In genomic region chr12:120844768-120845449, GRCh38 we compare ENCODE assay signal across 24 cellular contexts. TPM values are rescaled to one million over a fixed set of nuclear protein-coding genes. Genes with fewer than 3 reads are reported as not detected.
DNase-seq lines count a peak whose midpoint lies in the region; ATAC-seq, FAIRE-seq and TF ChIP-seq lines count a peak whose summit lies in the region.
"Had no signal": no experiment of that assay in that cellular context is flagged by ENCODE, and none has a peak within 500 bp of the region (broad histone marks: within the 10 kb centered on the region; RNA-seq: fewer than 3 reads in every experiment).

No MANE protein-coding gene starts in this region.

- TF ChIP-seq CTCF in breast epithelium (IDR thresholded peaks at IDR 0.05): no peak
- TF ChIP-seq CTCF in mammary epithelial cell (conservative IDR thresholded peaks at IDR 0.05 in 1 of 2, IDR thresholded peaks at IDR 0.05 in 1 of 2; ENCODE audit: extremely low read depth in 1 of 2, insufficient read depth in 1 of 2, low read depth in 1 of 2, low read length in 2 of 2): no peak
- TF ChIP-seq CTCF in GM12878 (IDR thresholded peaks at IDR 0.05 in 2 of 3, conservative IDR thresholded peaks at IDR 0.05 in 1 of 3; ENCODE audit: control insufficient read depth in 2 of 3, extremely low read depth in 1 of 3, insufficient read depth in 1 of 3, low read depth in 3 of 3, low read length in 3 of 3): no peak

- TF ChIP-seq RAD21 in GM12878 (IDR thresholded peaks at IDR 0.05; ENCODE audit: insufficient read depth, low read depth, low read length): no peak

- 96% methylated on average over 16 of the region's 18 CpGs for WGBS in mammary epithelial cell (ENCODE audit: low coverage, missing lambda C conversion rate)
- WGBS in GM12878 (ENCODE audit: insufficient coverage, insufficient replicate concordance, low lambda C conversion rate, missing lambda C conversion rate): 92% methylated on average over 18 of the region's 18 CpGs
- WGBS in mesenchymal stem cell: 96% methylated on average over 18 of the region's 18 CpGs

- H2BK15ac ChIP-seq in mesenchymal stem cell (ENCODE audit: low read depth, poor library complexity, severe bottlenecking): no peak overlapping the region

- no peaks in the 10 kb centered on the region for H3K27me3 ChIP-seq in breast epithelium
- H3K27me3 ChIP-seq in mammary epithelial cell (ENCODE audit: insufficient read depth, low read length): no peaks in the 10 kb centered on the region
- H3K27me3 ChIP-seq in GM12878 (replicated peaks in 1 of 2; ENCODE audit: control insufficient read depth in 2 of 2, insufficient read depth in 2 of 2, low read length in 1 of 2): no peaks in the 10 kb centered on the region
- H3K27me3 ChIP-seq in mesenchymal stem cell (ENCODE audit: control insufficient read depth in 1 of 2, insufficient read depth in 1 of 2, low read length in 2 of 2): no peaks in the 10 kb centered on the region
- no peaks in the 10 kb centered on the region for H3K27me3 ChIP-seq in CD4-positive, alpha-beta memory T cell (ENCODE audit: insufficient read depth, low read length)
- H3K27me3 ChIP-seq: colonic mucosa, testis, vagina had no signal

- H3K4me1 ChIP-seq in breast epithelium (peaks cover 0 to 26% of the 10 kb centered on the region in 2 donors), mammary epithelial cell (ENCODE audit: insufficient read depth, low read length) (peaks cover 11% of the 10 kb centered on the region), GM12878 (ENCODE audit: control insufficient read depth, insufficient read depth, low read length) (peaks cover 49% of the 10 kb centered on the region), mesenchymal stem cell (ENCODE audit: control insufficient read depth, insufficient read depth, low read depth, low read length) (no peaks in the 10 kb centered on the region)
- H3K4me1 ChIP-seq in CD4-positive, alpha-beta memory T cell (ENCODE audit: insufficient read depth, low read length): peaks cover 14% of the 10 kb centered on the region

- in situ Hi-C loops in mammary epithelial cell (cut with MboI; ENCODE audit: low sequenced_read_pairs in 2 of 2) (no loop called here), GM12878 (cut with MboI) (no loop called here)

- no peak overlapping the region for H2BK12ac ChIP-seq in mesenchymal stem cell (ENCODE audit: low read length in 2 of 2)

- H3K4me3 Mint-ChIP-seq in CD4-positive, alpha-beta memory T cell: no peak overlapping the region
- H3K4me3 Mint-ChIP-seq: activated CD8-positive, alpha-beta memory T cell treated with anti-CD3 and anti-CD28 coated beads, Interleukin-2, amount 10 ng/mL, durations not matched to agents 7 days and 5 days; activated naive CD8-positive, alpha-beta T cell treated with anti-CD3 and anti-CD28 coated beads for 36 hours; memory B cell; nephron had no signal

- H3K79me2 ChIP-seq in mammary epithelial cell (ENCODE audit: insufficient read depth, low read length): peaks cover 73% of the 10 kb centered on the region
- H3K79me2 ChIP-seq in GM12878 (ENCODE audit: control insufficient read depth, insufficient read depth, low read length): peaks cover 55% of the 10 kb centered on the region

- no peaks in the 10 kb centered on the region for H3K27me3 Mint-ChIP-seq in CD4-positive, alpha-beta memory T cell
- H3K27me3 Mint-ChIP-seq: activated CD8-positive, alpha-beta memory T cell treated with anti-CD3 and anti-CD28 coated beads, Interleukin-2, amount 10 ng/mL, durations not matched to agents 7 days and 5 days; activated naive CD8-positive, alpha-beta T cell treated with anti-CD3 and anti-CD28 coated beads for 36 hours; memory B cell had no signal

- no peak overlapping the region for H2AFZ ChIP-seq in mammary epithelial cell (ENCODE audit: low read depth, low read length)
- no peak overlapping the region for H2AFZ ChIP-seq in GM12878 (ENCODE audit: control insufficient read depth, low read depth, low read length)
- H2AFZ ChIP-seq in mesenchymal stem cell (ENCODE audit: low read depth, low read length): no peak overlapping the region

- H3K4me3 ChIP-seq in breast epithelium (no peak overlapping the region), mammary epithelial cell (replicated peaks in 1 of 3; ENCODE audit: insufficient read depth in 1 of 3, low read depth in 2 of 3, low read length in 3 of 3) (no peak overlapping the region), GM12878 (no peak overlapping the region), mesenchymal stem cell (ENCODE audit: insufficient read depth in 1 of 2, low read depth in 1 of 2, low read length in 2 of 2) (no peak overlapping the region)
- no peak overlapping the region for H3K4me3 ChIP-seq in CD4-positive, alpha-beta memory T cell (ENCODE audit: low read length in 2 of 2)
- H3K4me3 ChIP-seq: colonic mucosa, prostate gland, testis, vagina had no signal

- H2BK5ac ChIP-seq in mesenchymal stem cell (ENCODE audit: low read depth, low read length, poor library complexity, severe bottlenecking): no peak overlapping the region

- no peak overlapping the region for H3K4ac ChIP-seq in mesenchymal stem cell (ENCODE audit: low read depth in 1 of 2, low read length in 2 of 2)

- peak overlapping the region in 2 of 7 donors; percentile 22 for H3K27ac Mint-ChIP-seq in CD4-positive, alpha-beta memory T cell
- H3K27ac Mint-ChIP-seq: activated CD8-positive, alpha-beta memory T cell treated with anti-CD3 and anti-CD28 coated beads, Interleukin-2, amount 10 ng/mL, durations not matched to agents 7 days and 5 days; activated naive CD8-positive, alpha-beta T cell treated with anti-CD3 and anti-CD28 coated beads for 36 hours; memory B cell had no signal

- H3K4me2 ChIP-seq in mammary epithelial cell (ENCODE audit: insufficient read depth, low read depth, low read length) (no peak overlapping the region), GM12878 (ENCODE audit: control insufficient read depth, insufficient read depth) (no peak overlapping the region), mesenchymal stem cell (ENCODE audit: low read length, poor library complexity, severe bottlenecking) (no peak overlapping the region)

- H3K9ac ChIP-seq in mammary epithelial cell (ENCODE audit: insufficient read depth, low read length) (no peak overlapping the region), GM12878 (ENCODE audit: control insufficient read depth, insufficient read depth, low read length) (no peak overlapping the region), mesenchymal stem cell (ENCODE audit: low read length) (peak overlapping the region; percentile 9)

- H3K9me3 ChIP-seq in breast epithelium: no peaks in the 10 kb centered on the region
- H3K9me3 ChIP-seq in mammary epithelial cell (replicated peaks; ENCODE audit: insufficient read depth, low read length): no peaks in the 10 kb centered on the region
- no peaks in the 10 kb centered on the region; the same call in 2 of the 3 replicates for H3K9me3 ChIP-seq in GM12878 (replicated peaks; ENCODE audit: control insufficient read depth, insufficient read depth, low read length)
- no peaks in the 10 kb centered on the region for H3K9me3 ChIP-seq in mesenchymal stem cell (ENCODE audit: control insufficient read depth, low read length)
- H3K9me3 ChIP-seq in CD4-positive, alpha-beta memory T cell (ENCODE audit: control insufficient read depth in 1 of 2, low read length in 2 of 2): no peaks in the 10 kb centered on the region
- H3K9me3 ChIP-seq: colonic mucosa, prostate gland, testis, vagina had no signal

- H3K4me1 Mint-ChIP-seq in CD4-positive, alpha-beta memory T cell: peaks cover 31 to 55% (median 44%) of the 10 kb centered on the region in 4 donors

- intact Hi-C loops in breast epithelium (cut with DNase I; ENCODE audit: low total_unique reads) (loop anchor here (5.0 kb wide), 1 partner anchor 1897 kb away; no protein-coding TSS in a partner anchor), mammary epithelial cell (cut with micrococcal nuclease) (no loop called here), GM12878 (cut with micrococcal nuclease; ENCODE audit: unreplicated experiment) (loop anchor here (5.0 kb wide), 1 partner anchor 48 kb away; no protein-coding TSS in a partner anchor)
- intact Hi-C loops in CD4-positive, alpha-beta memory T cell (cut with micrococcal nuclease): no loop called here

- no peak for FAIRE-seq in GM12878 (lab: Jason Lieb, UNC)
- FAIRE-seq: endometrium, G401.6 had no signal

- no peaks in the 10 kb centered on the region for H4K20me1 ChIP-seq in mammary epithelial cell (ENCODE audit: insufficient read depth, low read length)
- no peaks in the 10 kb centered on the region for H4K20me1 ChIP-seq in GM12878 (ENCODE audit: control insufficient read depth, insufficient read depth)

- H3K18ac ChIP-seq in mesenchymal stem cell (ENCODE audit: low read depth in 1 of 2, low read length in 2 of 2): no peak overlapping the region

- DNase-seq in breast epithelium (ENCODE audit: low spot score in 2 of 2) (no peak), mammary epithelial cell (no peak), GM12878 (ENCODE audit: low read depth, low spot score) (no peak), mesenchymal stem cell (no peak), superior temporal gyrus (ENCODE audit: extremely low spot score) (peak; percentile 28), RPMI8226 (no peak), NCI-H1092 (lab: John Stamatoyannopoulos, UW) (no peak)
- no peak for DNase-seq in CD4-positive, alpha-beta memory T cell
- DNase-seq: ACHN; activated CD8-positive, alpha-beta memory T cell treated with anti-CD3 and anti-CD28 coated beads, Interleukin-2, amount 10 ng/mL, durations not matched to agents 7 days and 5 days; activated naive CD8-positive, alpha-beta T cell treated with anti-CD3 and anti-CD28 coated beads for 36 hours; colonic mucosa; KBM-7; NCI-H146; NCI-H69; T1000; testis had no signal

- CTCF ChIA-PET in mammary epithelial cell (lab: Charles Lee; ENCODE audit: low non-redundant PET): no interaction called here
- CTCF ChIA-PET in GM12878 (lab: Yijun Ruan, JAX): interaction anchor here (1.1 to 4.6 kb wide), 3 partner anchors 10 to 46 kb away, joined by 3 to 26 read pairs (median 4); no protein-coding TSS in a partner anchor
- CTCF ChIA-PET in CD4-positive, alpha-beta memory T cell (lab: Charles Lee; ENCODE audit: partially characterized antibody): no interaction called here

- H3K27ac ChIP-seq in breast epithelium (peak overlapping the region; percentile 8 to 33), mammary epithelial cell (ENCODE audit: insufficient read depth, low read depth, low read length) (no peak overlapping the region), GM12878 (ENCODE audit: control insufficient read depth, insufficient read depth) (no peak overlapping the region; the same call in 1 of the 2 replicates), mesenchymal stem cell (ENCODE audit: low read length, poor library complexity, severe bottlenecking) (no peak overlapping the region)
- H3K27ac ChIP-seq in CD4-positive, alpha-beta memory T cell (ENCODE audit: low read depth, low read length): no peak overlapping the region
- H3K27ac ChIP-seq: colonic mucosa, prostate gland, testis, vagina had no signal

- peak overlapping the region in 1 of 2 experiments; percentile 35 for H3K14ac ChIP-seq in mesenchymal stem cell (ENCODE audit: low read length in 2 of 2)

- BruUV-seq in mammary epithelial cell (replicated peaks; lab: Mats Ljungman, UMichigan): no TSS peak
- no TSS peak for BruUV-seq in GM12878 (replicated peaks; lab: Mats Ljungman, UMichigan)

- dilution Hi-C loops in mammary epithelial cell (cut with HindIII; ENCODE audit: low sequenced_read_pairs): loop anchor here (5.0 kb wide), 4 partner anchors 33 to 87 kb away; no protein-coding TSS in a partner anchor

- peaks cover 26% of the 10 kb centered on the region for H3K79me1 ChIP-seq in mesenchymal stem cell (replicated peaks; ENCODE audit: low read length, poor library complexity, severe bottlenecking)

- no peak for TF ChIP-seq EP300 in GM12878 (IDR thresholded peaks at IDR 0.05; ENCODE audit: borderline replicate concordance in 1 of 2, control insufficient read depth in 1 of 2, low read depth in 2 of 2, low read length in 2 of 2)

- H2AK5ac ChIP-seq in mesenchymal stem cell (ENCODE audit: low read length, severe bottlenecking): no peak overlapping the region

- no peak overlapping the region for H4K91ac ChIP-seq in mesenchymal stem cell (ENCODE audit: low read length)

- H3K36me3 Mint-ChIP-seq in CD4-positive, alpha-beta memory T cell: peaks cover 5 to 8% of the 10 kb centered on the region in 2 donors

- no peak overlapping the region for H3K23ac ChIP-seq in mesenchymal stem cell (ENCODE audit: low read length in 2 of 2)

- peak; percentile 27; the same call in 2 of the 3 replicates for ATAC-seq in GM12878
- ATAC-seq: activated CD8-positive, alpha-beta memory T cell treated with anti-CD3 and anti-CD28 coated beads, Interleukin-2, amount 10 ng/mL, durations not matched to agents 7 days and 5 days had no signal

- RAD21 ChIA-PET in GM12878 (lab: Charles Lee; ENCODE audit: unreplicated experiment): interaction anchor here (8.4 kb wide), 1 partner anchor 10 kb away, joined by 81 read pairs; no protein-coding TSS in a partner anchor

- POLR2A ChIA-PET in GM12878 (lab: Charles Lee): interaction anchor here (0.6 kb wide), 1 partner anchor 80 kb away, joined by 3 read pairs; no protein-coding TSS in a partner anchor
- POLR2A ChIA-PET in CD4-positive, alpha-beta memory T cell (lab: Charles Lee; ENCODE audit: partially characterized antibody): no interaction called here

- no peaks in the 10 kb centered on the region for H3K36me3 ChIP-seq in breast epithelium
- H3K36me3 ChIP-seq in mammary epithelial cell (ENCODE audit: insufficient read depth, low read length): peaks cover 1% of the 10 kb centered on the region
- peaks cover 0 to 4% of the 10 kb centered on the region in 2 experiments; a peak in 1 of 4 replicates for H3K36me3 ChIP-seq in GM12878 (ENCODE audit: control insufficient read depth in 2 of 2, insufficient read depth in 2 of 2, low read length in 1 of 2)
- peaks cover 0 to 6% of the 10 kb centered on the region in 2 experiments for H3K36me3 ChIP-seq in mesenchymal stem cell (ENCODE audit: control insufficient read depth in 1 of 2, insufficient read depth in 2 of 2, low read depth in 1 of 2, low read length in 2 of 2)
- no peaks in the 10 kb centered on the region for H3K36me3 ChIP-seq in CD4-positive, alpha-beta memory T cell (ENCODE audit: insufficient read depth, low read length)
- H3K36me3 ChIP-seq: colonic mucosa, prostate gland, vagina had no signal

- no peak overlapping the region for H2BK120ac ChIP-seq in mesenchymal stem cell (ENCODE audit: low read depth, low read length)

- no peak for TF ChIP-seq POLR2A in breast epithelium (IDR thresholded peaks at IDR 0.05)
- no peak for TF ChIP-seq POLR2A in GM12878 (IDR thresholded peaks at IDR 0.05; ENCODE audit: low read depth, low read length)

- SMC1A ChIA-PET in GM12878 (lab: Charles Lee; ENCODE audit: uncharacterized antibody, unreplicated experiment): interaction anchor here (1.5 to 10.4 kb wide), 3 partner anchors 12 to 46 kb away, joined by 3 to 131 read pairs (median 108); no protein-coding TSS in a partner anchor

- H3K9me3 Mint-ChIP-seq in CD4-positive, alpha-beta memory T cell: peaks cover 0 to 2% (median 0%) of the 10 kb centered on the region in 8 donors
- H3K9me3 Mint-ChIP-seq: activated naive CD8-positive, alpha-beta T cell treated with anti-CD3 and anti-CD28 coated beads for 36 hours; activated T-helper 2 cell treated with anti-CD3 and anti-CD28 coated beads, Interferon-gamma antibody, Interleukin-2, Interleukin-4, amounts not matched to agents 10 μg/mL and 5 μg/mL and 100 μg/mL, durations not matched to agents 14 hours and 24 hours and 36 hours; memory B cell; nephron had no signal

- no peak overlapping the region for H4K8ac ChIP-seq in mesenchymal stem cell (ENCODE audit: low read length)

RNA-seq across cellular contexts. Expression of gene SPPL3, which starts 59.2 kb away (rescaled TPM):
- total RNA-seq in breast epithelium (10 to 100 TPM; 19.0 to 27.1 (median 22.0) TPM), mammary epithelial cell (10 to 100 TPM; 11.2 to 54.1 TPM), GM12878 (2014; rRNA removed) (6.8 and 6.9 TPM in 2 replicates), GM12878 (2014; rRNA removed; fragmentation: Illumina TruSeq; extraction: Trizol) (8.3 and 10.1 TPM in 2 replicates), GM12878 (2021) (33.0 and 38.2 TPM in 2 replicates)
- polyA plus RNA-seq in mammary epithelial cell (18.7 TPM), GM12878 (2011; rRNA removed) (20.3 and 20.4 TPM in 2 replicates), GM12878 (2014; fragmentation: Illumina TruSeq; extraction: Trizol) (45.5 and 48.7 TPM in 2 replicates), GM12878 (2014; fragmentation: Nextera tagmentation; extraction: Ambion mirVana) (1 to 10 TPM; 5.7 to 8.3 TPM), GM12878 (2014; rRNA removed) (11.7 and 15.2 TPM in 2 replicates), GM12878 (2016; fragmentation: Nextera tagmentation; extraction: Ambion mirVana) (10 to 100 TPM in 1 of 2 experiments, 1 to 10 TPM in 1; 4.3 to 18.3 TPM)
- 69.0 TPM for polyA minus RNA-seq in mammary epithelial cell
- 42.1 and 48.7 TPM in 2 replicates for total RNA-seq in GM12878 (2013; cell fraction: nucleolus; rRNA removed)
- polyA plus RNA-seq in GM12878 (2011; ENCODE audit: low read depth): 7.3 TPM
- 16.1 and 19.6 TPM in 2 replicates for polyA plus RNA-seq in GM12878 (2011; cell fraction: cytosol; rRNA removed)
- polyA plus RNA-seq in GM12878 (2011; cell fraction: nucleus; rRNA removed): 17.6 and 23.0 TPM in 2 replicates
- polyA plus RNA-seq in GM12878 (2012): 13.7 and 22.4 TPM in 2 replicates
- 39.9 and 55.2 TPM in 2 replicates for polyA minus RNA-seq in GM12878 (2011; rRNA and poly(A)+ RNA removed)
- 19.5 and 23.7 TPM in 2 replicates for polyA minus RNA-seq in GM12878 (2011; cell fraction: cytosol; rRNA and poly(A)+ RNA removed)
- polyA minus RNA-seq in GM12878 (2011; cell fraction: nucleus; rRNA and poly(A)+ RNA removed): 13.8 and 20.2 TPM in 2 replicates
- polyA plus RNA-seq in mesenchymal stem cell (2013, experiment 1 of 2): 64.9 TPM
- polyA plus RNA-seq in mesenchymal stem cell (2013, experiment 2 of 2): 67.8 TPM
- 10 to 100 TPM; 45.0 to 49.4 TPM for total RNA-seq in CD4-positive, alpha-beta memory T cell
- 10 to 100 TPM in 1 of 2 donors, 1 to 10 TPM in 1; 7.4 to 44.5 TPM for polyA plus RNA-seq in CD4-positive, alpha-beta memory T cell

Comparison
In these comparisons a context has a peak if more than half of its experiments do, and no peak if none do; other contexts are left out.
1. H3K27ac ChIP-seq: peak in breast epithelium (2 of 2); none in mammary epithelial cell (single experiment), GM12878 (single experiment), mesenchymal stem cell (single experiment) and CD4-positive, alpha-beta memory T cell (single experiment).
2. intact Hi-C loops: an anchor here in breast epithelium (5.0 kb wide) and GM12878 (5.0 kb wide); none called in mammary epithelial cell and CD4-positive, alpha-beta memory T cell.